Comparison of ENCODE assay signal across 22 cellular contexts in genomic region chr13:111530137-111530536, GRCh38.
"Had no signal": no experiment of that assay in that cellular context is flagged by ENCODE, and none has a peak within 500 bp of the region (broad histone marks: within the 10 kb centered on the region; RNA-seq: fewer than 3 reads in every experiment).

No MANE protein-coding gene starts in this region.

- H3K27me3 ChIP-seq: ovary had no signal

- H3K4me3 Mint-ChIP-seq: central memory CD8-positive, alpha-beta T cell; dendritic cell treated with granulocyte-macrophage colony-stimulating factor and Interleukin-4, amounts not matched to agents 40 ng/mL and 50 ng/mL, for 4 days; memory B cell; naive B cell; nephron had no signal

- H3K9me3 Mint-ChIP-seq: central memory CD8-positive, alpha-beta T cell; dendritic cell treated with granulocyte-macrophage colony-stimulating factor and Interleukin-4, amounts not matched to agents 40 ng/mL and 50 ng/mL, for 4 days; memory B cell; nephron had no signal

- H3K4me3 ChIP-seq: hepatocyte, left ventricle myocardium inferior, lower lobe of right lung, ovary, smooth muscle cell, stomach, thoracic aorta, transverse colon had no signal

- H3K4me1 Mint-ChIP-seq: central memory CD8-positive, alpha-beta T cell; memory B cell had no signal

- H3K4me2 ChIP-seq: hepatocyte, smooth muscle cell had no signal

- H3K27ac Mint-ChIP-seq: dendritic cell treated with granulocyte-macrophage colony-stimulating factor and Interleukin-4, amounts not matched to agents 40 ng/mL and 50 ng/mL, for 4 days; memory B cell; naive B cell; nephron; progenitor cell of endocrine pancreas had no signal

- H3K27ac ChIP-seq: hepatocyte, left ventricle myocardium inferior, lower lobe of right lung, ovary, stomach, thoracic aorta, transverse colon had no signal

- H3K4me1 ChIP-seq: left ventricle myocardium inferior, lower lobe of right lung, transverse colon had no signal

- H3K79me2 ChIP-seq: hepatocyte had no signal

- DNase-seq: foreskin melanocyte; kidney; left cardiac atrium; left ventricle myocardium inferior; lower lobe of right lung; naive B cell; nucleus accumbens; ovary; right cardiac atrium; stimulated activated CD4-positive, alpha-beta T cell treated with anti-CD3 and anti-CD28 coated beads, Interleukin-4, amount 100 ng/mL, for 1 hour; stimulated activated naive CD4-positive, alpha-beta T cell; stomach; substantia nigra; transverse colon had no signal

- H3K9me3 ChIP-seq: left ventricle myocardium inferior, lower lobe of right lung, ovary, thoracic aorta, transverse colon had no signal

- H2AFZ ChIP-seq: hepatocyte had no signal

- ATAC-seq: left cardiac atrium, right cardiac atrium had no signal

- H3K36me3 Mint-ChIP-seq: memory B cell, naive B cell had no signal

- H3K36me3 ChIP-seq: left ventricle myocardium inferior, lower lobe of right lung, ovary, stomach, thoracic aorta, transverse colon had no signal
